21 cellular contexts compared by ENCODE assay signal in genomic region chrX:149923836-149924235, GRCh38. TPM values are rescaled to one million over a fixed set of nuclear protein-coding genes. Genes with fewer than 3 reads are reported as not detected.
"Had no signal": no experiment of that assay in that cellular context is flagged by ENCODE, and none has a peak within 500 bp of the region (broad histone marks: within the 10 kb centered on the region; RNA-seq: fewer than 3 reads in every experiment).

No MANE protein-coding gene starts in this region.

RNA-seq across cellular contexts. Expression of gene HSFX4, which starts 5.5 kb away (rescaled TPM):
- total RNA-seq: activated naive CD4-positive, alpha-beta T cell treated with anti-CD3 and anti-CD28 coated beads for 36 hours; activated naive CD4-positive, alpha-beta T cell treated with anti-CD3 and anti-CD28 coated beads, Interleukin-2, amount 50 U/mL, for 72 hours; activated naive CD8-positive, alpha-beta T cell treated with anti-CD3 and anti-CD28 coated beads for 36 hours; activated naive CD8-positive, alpha-beta T cell treated with anti-CD3 and anti-CD28 coated beads, Interleukin-2, amount 10 ng/mL, durations not matched to agents 7 days and 5 days; activated T-cell treated with anti-CD3 and anti-CD28 coated beads, Interleukin-2, amount 50 U/mL, for 4 hours; activated T-cell treated with anti-CD3 and anti-CD28 coated beads, Interleukin-2, amount 50 U/mL, for 72 hours; activated T-helper 1 cell treated with anti-CD3 and anti-CD28 coated beads, Interleukin-12 subunit alpha, Interleukin-12 subunit beta, Interleukin-2, Interleukin-4 antibody, amounts not matched to agents 30 ng/mL and 10 ng/mL and 1 ng/mL, durations not matched to agents 14 hours and 24 hours and 36 hours; activated T-helper 17 cell treated with anti-CD3 and anti-CD28 coated beads, Interleukin-2, amount 50 U/mL, for 72 hours; activated T-helper 2 cell treated with anti-CD3 and anti-CD28 coated beads, Interferon-gamma antibody, Interleukin-2, Interleukin-4, amounts not matched to agents 10 μg/mL and 5 μg/mL and 100 μg/mL, durations not matched to agents 14 hours and 24 hours and 36 hours; adrenal gland; aorta; ascending aorta; astrocyte; body of pancreas; breast epithelium; bronchial epithelial cell; cardiac muscle cell; cerebellum; chondrocyte had no signal
- polyA plus RNA-seq: aorta, cardiac muscle cell had no signal

RNA-seq across cellular contexts. Expression of gene MAGEA8, which starts 42.9 kb away (rescaled TPM):
- total RNA-seq: activated naive CD4-positive, alpha-beta T cell treated with anti-CD3 and anti-CD28 coated beads for 36 hours; activated naive CD4-positive, alpha-beta T cell treated with anti-CD3 and anti-CD28 coated beads, Interleukin-2, amount 50 U/mL, for 72 hours; activated naive CD8-positive, alpha-beta T cell treated with anti-CD3 and anti-CD28 coated beads for 36 hours; activated naive CD8-positive, alpha-beta T cell treated with anti-CD3 and anti-CD28 coated beads, Interleukin-2, amount 10 ng/mL, durations not matched to agents 7 days and 5 days; activated T-cell treated with anti-CD3 and anti-CD28 coated beads, Interleukin-2, amount 50 U/mL, for 4 hours; activated T-cell treated with anti-CD3 and anti-CD28 coated beads, Interleukin-2, amount 50 U/mL, for 72 hours; activated T-helper 1 cell treated with anti-CD3 and anti-CD28 coated beads, Interleukin-12 subunit alpha, Interleukin-12 subunit beta, Interleukin-2, Interleukin-4 antibody, amounts not matched to agents 30 ng/mL and 10 ng/mL and 1 ng/mL, durations not matched to agents 14 hours and 24 hours and 36 hours; activated T-helper 17 cell treated with anti-CD3 and anti-CD28 coated beads, Interleukin-2, amount 50 U/mL, for 72 hours; activated T-helper 2 cell treated with anti-CD3 and anti-CD28 coated beads, Interferon-gamma antibody, Interleukin-2, Interleukin-4, amounts not matched to agents 10 μg/mL and 5 μg/mL and 100 μg/mL, durations not matched to agents 14 hours and 24 hours and 36 hours; adrenal gland; aorta; ascending aorta; astrocyte; body of pancreas; breast epithelium; bronchial epithelial cell; cardiac muscle cell; cardiac septum; cerebellum; chondrocyte had no signal
- polyA plus RNA-seq: adipose tissue, adrenal gland, aorta had no signal
